ENCODE assay signal across 2 cellular contexts in the genomic region with DNA sequence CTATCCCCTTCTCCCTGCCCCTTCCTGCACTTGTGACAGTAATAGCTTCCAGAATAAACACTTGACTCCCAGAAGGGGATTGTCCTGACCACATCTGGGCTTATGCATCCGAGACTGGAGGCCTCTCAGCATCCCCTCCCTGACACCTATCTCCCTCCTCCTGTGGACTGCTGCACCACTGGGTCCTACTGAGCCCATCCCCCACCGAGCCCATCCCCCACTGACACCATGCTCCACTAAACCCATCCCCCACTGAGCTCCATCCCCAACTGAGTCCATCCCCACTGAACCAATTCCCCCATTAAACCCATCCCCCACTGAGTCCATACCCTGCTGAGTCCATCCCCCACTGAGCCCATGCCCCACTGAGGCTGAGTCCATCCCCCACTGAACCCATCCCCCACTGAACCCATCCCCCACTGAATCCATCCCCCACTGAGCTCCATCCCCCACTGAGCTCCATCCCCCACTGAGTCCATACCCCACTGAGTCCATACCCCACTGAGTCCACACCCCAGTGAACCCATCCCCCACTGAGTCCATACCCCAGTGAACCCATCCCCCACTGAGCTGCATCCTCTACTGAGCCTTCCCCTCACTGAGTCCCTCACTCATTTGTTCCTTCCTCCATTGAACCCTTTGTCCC.
TF ChIP-seq lines count a peak whose summit lies in the region.

No MANE protein-coding gene starts in this region.

TF ChIP-seq in SK-N-SH, 30 proteins besides CTCF, POLR2A, EP300 and RAD21:
- TF ChIP-seq FOSL2 (IDR thresholded peaks at IDR 0.05; ENCODE audit: borderline replicate concordance, low read depth), result no peak
- TF ChIP-seq FOXJ3 (CRISPR knock-in tag; IDR thresholded peaks at IDR 0.05), result no peak
- TF ChIP-seq CHD2 (IDR thresholded peaks at IDR 0.05; ENCODE audit: low read length, partially characterized antibody), result no peak
- TF ChIP-seq, protein P1, sequence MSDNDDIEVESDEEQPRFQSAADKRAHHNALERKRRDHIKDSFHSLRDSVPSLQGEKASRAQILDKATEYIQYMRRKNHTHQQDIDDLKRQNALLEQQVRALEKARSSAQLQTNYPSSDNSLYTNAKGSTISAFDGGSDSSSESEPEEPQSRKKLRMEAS (IDR thresholded peaks at IDR 0.05; ENCODE audit: low read depth), result no peak
- no peak for TF ChIP-seq MEF2A (IDR thresholded peaks at IDR 0.05; ENCODE audit: borderline replicate concordance, low read depth)
- TF ChIP-seq TEAD4 (IDR thresholded peaks at IDR 0.05; ENCODE audit: borderline replicate concordance, insufficient read depth), result no peak
- TF ChIP-seq SMC3 (IDR thresholded peaks at IDR 0.05; ENCODE audit: low read depth, low read length), result no peak
- no peak for TF ChIP-seq GATA2 (CRISPR knock-in tag; IDR thresholded peaks at IDR 0.05)
- no peak for TF ChIP-seq TCF12 (IDR thresholded peaks at IDR 0.05)
- no peak for TF ChIP-seq RXRA (IDR thresholded peaks at IDR 0.05; ENCODE audit: borderline replicate concordance, low read depth)
- TF ChIP-seq, protein P2, sequence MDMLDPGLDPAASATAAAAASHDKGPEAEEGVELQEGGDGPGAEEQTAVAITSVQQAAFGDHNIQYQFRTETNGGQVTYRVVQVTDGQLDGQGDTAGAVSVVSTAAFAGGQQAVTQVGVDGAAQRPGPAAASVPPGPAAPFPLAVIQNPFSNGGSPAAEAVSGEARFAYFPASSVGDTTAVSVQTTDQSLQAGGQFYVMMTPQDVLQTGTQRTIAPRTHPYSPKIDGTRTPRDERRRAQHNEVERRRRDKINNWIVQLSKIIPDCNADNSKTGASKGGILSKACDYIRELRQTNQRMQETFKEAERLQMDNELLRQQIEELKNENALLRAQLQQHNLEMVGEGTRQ (IDR thresholded peaks at IDR 0.05; ENCODE audit: borderline replicate concordance, low read depth, low read length), result no peak
- TF ChIP-seq SIN3A (IDR thresholded peaks at IDR 0.05; ENCODE audit: borderline replicate concordance, low read depth, low read length), result no peak
- TF ChIP-seq, protein P3, sequence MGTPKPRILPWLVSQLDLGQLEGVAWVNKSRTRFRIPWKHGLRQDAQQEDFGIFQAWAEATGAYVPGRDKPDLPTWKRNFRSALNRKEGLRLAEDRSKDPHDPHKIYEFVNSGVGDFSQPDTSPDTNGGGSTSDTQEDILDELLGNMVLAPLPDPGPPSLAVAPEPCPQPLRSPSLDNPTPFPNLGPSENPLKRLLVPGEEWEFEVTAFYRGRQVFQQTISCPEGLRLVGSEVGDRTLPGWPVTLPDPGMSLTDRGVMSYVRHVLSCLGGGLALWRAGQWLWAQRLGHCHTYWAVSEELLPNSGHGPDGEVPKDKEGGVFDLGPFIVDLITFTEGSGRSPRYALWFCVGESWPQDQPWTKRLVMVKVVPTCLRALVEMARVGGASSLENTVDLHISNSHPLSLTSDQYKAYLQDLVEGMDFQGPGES (IDR thresholded peaks at IDR 0.05; ENCODE audit: low read depth, low read length), result no peak
- TF ChIP-seq NFIC (IDR thresholded peaks at IDR 0.05; ENCODE audit: borderline replicate concordance), result no peak
- TF ChIP-seq TAF1 (IDR thresholded peaks at IDR 0.05; ENCODE audit: borderline replicate concordance, low read depth, low read length), result no peak
- no peak for TF ChIP-seq MXI1 (IDR thresholded peaks at IDR 0.05; ENCODE audit: low read depth, low read length)
- TF ChIP-seq NRF1 (IDR thresholded peaks at IDR 0.05; ENCODE audit: low read depth, low read length), result no peak
- no peak for TF ChIP-seq ELF1 (IDR thresholded peaks at IDR 0.05)
- TF ChIP-seq, protein P4, sequence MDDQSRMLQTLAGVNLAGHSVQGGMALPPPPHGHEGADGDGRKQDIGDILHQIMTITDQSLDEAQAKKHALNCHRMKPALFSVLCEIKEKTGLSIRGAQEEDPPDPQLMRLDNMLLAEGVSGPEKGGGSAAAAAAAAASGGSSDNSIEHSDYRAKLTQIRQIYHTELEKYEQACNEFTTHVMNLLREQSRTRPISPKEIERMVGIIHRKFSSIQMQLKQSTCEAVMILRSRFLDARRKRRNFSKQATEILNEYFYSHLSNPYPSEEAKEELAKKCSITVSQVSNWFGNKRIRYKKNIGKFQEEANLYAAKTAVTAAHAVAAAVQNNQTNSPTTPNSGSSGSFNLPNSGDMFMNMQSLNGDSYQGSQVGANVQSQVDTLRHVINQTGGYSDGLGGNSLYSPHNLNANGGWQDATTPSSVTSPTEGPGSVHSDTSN (IDR thresholded peaks at IDR 0.05), result no peak

TF ChIP-seq in SK-N-SH treated with all-trans-retinoic acid at 6 μM for 48 hours, 23 proteins besides CTCF, POLR2A, EP300 and RAD21:
- TF ChIP-seq BACH2 (CRISPR knock-in tag; IDR thresholded peaks at IDR 0.05; ENCODE audit: borderline replicate concordance), result no peak
TF ChIP-seq in SK-N-SH treated with all-trans-retinoic acid at 6 μM for 48 hours: peak in this region for 0.
